In the genomic region with DNA sequence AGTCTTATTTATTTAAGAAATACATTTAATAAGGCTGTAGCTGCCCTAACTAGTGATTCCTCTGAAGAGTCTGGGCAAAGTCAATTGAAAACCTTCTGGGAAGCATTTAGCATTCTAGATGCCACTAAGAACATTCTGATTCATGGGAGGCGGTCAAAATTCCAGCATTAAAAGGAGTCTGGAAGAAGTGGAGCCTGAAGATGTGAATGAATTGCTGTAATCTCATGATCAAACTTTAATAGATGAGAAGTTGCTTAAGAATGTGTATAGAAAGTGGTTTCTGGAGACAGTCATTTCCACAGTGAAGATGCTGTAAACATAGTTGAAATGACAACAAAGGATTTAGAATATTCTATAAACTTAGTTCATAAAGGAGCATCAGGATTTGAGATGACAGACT, we compare ENCODE assay signal across 17 cellular contexts.
DNase-seq lines count a peak whose midpoint lies in the region; ATAC-seq and TF ChIP-seq lines count a peak whose summit lies in the region.
"Had no signal": no experiment of that assay in that cellular context is flagged by ENCODE, and none has a peak within 500 bp of the region (broad histone marks: within the 10 kb centered on the region; RNA-seq: fewer than 3 reads in every experiment).

No MANE protein-coding gene starts in this region.

- POLR2A ChIA-PET in PC-3 (lab: Charles Lee; ENCODE audit: unreplicated experiment): no interaction called here

- H4K20me1 ChIP-seq in PC-3 (ENCODE audit: low read length): peaks cover 4% of the 10 kb centered on the region; the same call in 1 of the 2 replicates

- CTCF ChIA-PET in PC-3 (lab: Charles Lee): no interaction called here

- BruUV-seq in PC-3 (replicated peaks; lab: Mats Ljungman, UMichigan): no TSS peak

- no peak overlapping the region for H3K9ac ChIP-seq in PC-3 (ENCODE audit: low read length)
- H3K9ac ChIP-seq: KMS-11 had no signal

- H3K4me2 ChIP-seq in PC-3 (ENCODE audit: low read length): peak overlapping the region; percentile 58
- H3K4me2 ChIP-seq: KMS-11 had no signal

- no peak overlapping the region for H2AFZ ChIP-seq in PC-3 (ENCODE audit: low read length)

- H3K36me3 ChIP-seq in PC-3 (ENCODE audit: low read depth, low read length) (peaks cover 4% of the 10 kb centered on the region), thoracic aorta (peaks cover 11% of the 10 kb centered on the region)

- peaks cover 45% of the 10 kb centered on the region for H3K4me1 ChIP-seq in PC-3 (ENCODE audit: insufficient read depth, low read length)
- peaks cover 21 to 46% of the 10 kb centered on the region in 2 donors for H3K4me1 ChIP-seq in thoracic aorta (ENCODE audit: control insufficient read depth in 1 of 2, low read depth in 2 of 2)

- H3K79me2 ChIP-seq in PC-3 (ENCODE audit: low read length): no peaks in the 10 kb centered on the region

- H3K27ac ChIP-seq in PC-3 (ENCODE audit: low read length): peak overlapping the region; percentile 44; the same call in 1 of the 2 replicates
- H3K27ac ChIP-seq in thoracic aorta: peak overlapping the region; percentile 73 to 94
- H3K27ac ChIP-seq: C4-2B, KMS-11 had no signal

- H3K9me2 ChIP-seq in PC-3 (replicated peaks; ENCODE audit: low read length): no peaks in the 10 kb centered on the region

- DNase-seq in EL (peak; percentile 71), PC-3 (peak; percentile 61), fibroblast of villous mesenchyme (ENCODE audit: low read depth) (peak; percentile 81), thoracic aorta (ENCODE audit: low spot score) (no peak), NCI-H1105 treated with DMSO at 0.1 percent for 48 hours (lab: John Stamatoyannopoulos, UW) (no peak), NCI-H69 (lab: John Stamatoyannopoulos, UW) (no peak)
- DNase-seq: Caco-2, GDM1, MM.1S, NCI-H1105, NCI-H187, NCI-H446, NCI-H748 treated with DMSO at 0.1 percent for 48 hours had no signal

- ATAC-seq in PC-3: peak; percentile 17
- ATAC-seq in thoracic aorta (ENCODE audit: insufficient number of reproducible peaks, low FRiP score, low read depth): no peak
- no peak for ATAC-seq in HG02885 (IDR thresholded peaks at IDR 0.05; ENCODE audit: poor library complexity, unreplicated experiment)
- ATAC-seq: Right ventricle myocardium inferior had no signal

- TF ChIP-seq CTCF in PC-3 (conservative IDR thresholded peaks at IDR 0.05; ENCODE audit: low read depth, low read length) (no peak), fibroblast of villous mesenchyme (IDR thresholded peaks at IDR 0.05; ENCODE audit: insufficient read depth, low read depth, low read length) (no peak), thoracic aorta (IDR thresholded peaks at IDR 0.05) (no peak)

- H3K27me3 ChIP-seq in PC-3 (ENCODE audit: low read length) (no peaks in the 10 kb centered on the region), thoracic aorta (replicated peaks; ENCODE audit: insufficient read depth) (no peaks in the 10 kb centered on the region)

- no peaks in the 10 kb centered on the region for H3K9me3 ChIP-seq in PC-3 (ENCODE audit: low read length)
- H3K9me3 ChIP-seq in thoracic aorta: no peaks in the 10 kb centered on the region
- H3K9me3 ChIP-seq: Caco-2 had no signal

- H3K4me3 ChIP-seq in PC-3 (ENCODE audit: low read length) (no peak overlapping the region), fibroblast of villous mesenchyme (ENCODE audit: low read depth, low read length) (no peak overlapping the region), thoracic aorta (no peak overlapping the region)

- intact Hi-C loops in PC-3 (cut with micrococcal nuclease): loop anchor here (2.0 to 10.0 kb wide), 4 partner anchors 62 to 566 kb away; partner anchors contain the start of gene WDR41

- H3F3A ChIP-seq in PC-3 (ENCODE audit: low read length, unreplicated experiment): peaks cover 10% of the 10 kb centered on the region

Comparison
In these comparisons a context has a peak if more than half of its experiments do, and no peak if none do; other contexts are left out.
1. DNase-seq: peak in EL (single experiment), PC-3 (single experiment) and fibroblast of villous mesenchyme (single experiment); none in thoracic aorta (single experiment), NCI-H1105 treated with DMSO at 0.1 percent for 48 hours (single experiment) and NCI-H69 (single experiment).